Comparison of ENCODE assay signal across 20 cellular contexts in the genomic region with DNA sequence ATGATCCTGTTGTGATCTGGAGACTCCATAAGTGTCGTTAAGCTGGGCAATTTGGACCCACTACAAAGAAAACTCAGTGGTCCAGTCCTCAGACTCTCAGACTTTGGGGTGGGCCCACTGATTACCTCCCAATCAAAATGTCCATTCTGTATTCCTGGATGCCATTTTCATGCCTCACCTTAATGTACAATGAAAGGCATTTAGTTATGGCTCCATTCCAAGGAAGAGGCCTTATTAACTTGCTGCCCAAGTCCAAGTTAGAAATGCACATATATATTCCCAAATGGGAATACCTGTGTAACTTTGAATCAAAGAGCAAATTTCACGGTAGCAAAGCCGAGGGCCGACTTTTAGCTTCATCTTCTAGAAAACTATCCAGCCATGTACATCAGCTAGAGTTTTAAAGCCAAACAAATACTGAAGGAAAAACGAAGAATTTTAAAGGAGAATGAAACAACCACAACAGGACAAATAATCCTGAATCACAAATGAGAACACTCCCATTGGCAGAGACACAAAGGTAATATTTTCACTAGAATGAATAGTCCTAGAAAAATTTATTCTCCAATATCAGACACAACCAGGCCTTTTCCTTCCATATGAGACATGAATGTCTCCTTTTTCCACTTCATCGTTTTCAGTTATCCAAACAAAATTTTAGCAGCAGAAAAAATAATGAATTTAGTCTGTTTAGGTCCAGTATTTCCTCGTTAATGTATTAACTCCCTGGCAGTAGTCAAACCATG.
DNase-seq lines count a peak whose midpoint lies in the region; ATAC-seq and TF ChIP-seq lines count a peak whose summit lies in the region.
"Had no signal": no experiment of that assay in that cellular context is flagged by ENCODE, and none has a peak within 500 bp of the region (broad histone marks: within the 10 kb centered on the region; RNA-seq: fewer than 3 reads in every experiment).

No MANE protein-coding gene starts in this region.

- peak; percentile 61 for DNase-seq in HS-5 (ENCODE audit: low read depth)
- DNase-seq in astrocyte of the cerebellum (ENCODE audit: low read depth) = peak; percentile 26
- DNase-seq in glomerular visceral epithelial cell (ENCODE audit: extremely low spot score) = peak; percentile 49
- no peak for DNase-seq in thoracic aorta (ENCODE audit: low spot score)
- no peak for DNase-seq in OCI-M1 (lab: John Stamatoyannopoulos, UW)
- no peak for DNase-seq in substantia nigra (lab: John Stamatoyannopoulos, UW)
- DNase-seq: activated CD4-positive, alpha-beta memory T cell treated with anti-CD3 and anti-CD28 coated beads, Interleukin-2, amount 10 ng/mL, durations not matched to agents 7 days and 5 days; activated naive CD8-positive, alpha-beta T cell treated with anti-CD3 and anti-CD28 coated beads, Interleukin-2, amount 10 ng/mL, durations not matched to agents 7 days and 5 days; DMS79; heart left ventricle; islet precursor cell; NCI-H2081; NCI-H526 treated with DMSO at 0.1 percent for 48 hours; stimulated activated CD4-positive, alpha-beta T cell treated with anti-CD3 and anti-CD28 coated beads, Interleukin-4, amount 100 ng/mL, for 24 hours; stimulated activated CD8-positive, alpha-beta memory T cell treated with anti-CD3 and anti-CD28 coated beads, Interleukin-4, amount 100 ng/mL, for 48 hours; SW 1271; tibial artery had no signal

- TF ChIP-seq CTCF in astrocyte of the cerebellum (IDR thresholded peaks at IDR 0.05; ENCODE audit: low read depth, low read length, missing control alignments) = no peak
- no peak for TF ChIP-seq CTCF in thoracic aorta (IDR thresholded peaks at IDR 0.05)

- H3K4me3 ChIP-seq in astrocyte of the cerebellum (ENCODE audit: low read depth, low read length) (no peak overlapping the region), thoracic aorta (no peak overlapping the region)
- H3K4me3 ChIP-seq: heart left ventricle, tibial artery had no signal

- H3K36me3 ChIP-seq in thoracic aorta = no peaks in the 10 kb centered on the region
- H3K36me3 ChIP-seq: heart left ventricle, tibial artery had no signal

- H3K9me3 ChIP-seq in thoracic aorta = no peaks in the 10 kb centered on the region
- H3K9me3 ChIP-seq: tibial artery had no signal

- ATAC-seq in thoracic aorta (ENCODE audit: insufficient number of reproducible peaks, low FRiP score, low read depth) (no peak), GM19324 (IDR thresholded peaks at IDR 0.05; ENCODE audit: low FRiP score, unreplicated experiment) (no peak)
- ATAC-seq: heart left ventricle had no signal

- peaks cover 0 to 29% of the 10 kb centered on the region in 2 donors for H3K4me1 ChIP-seq in thoracic aorta (ENCODE audit: control insufficient read depth in 1 of 2, low read depth in 2 of 2)
- H3K4me1 ChIP-seq: heart left ventricle had no signal

- no peaks in the 10 kb centered on the region for H3K27me3 ChIP-seq in thoracic aorta (replicated peaks; ENCODE audit: insufficient read depth)
- H3K27me3 ChIP-seq: heart left ventricle, tibial artery had no signal

- H3K27ac ChIP-seq in thoracic aorta (peak overlapping the region; percentile 22 to 34), substantia nigra (ENCODE audit: low read depth, low read length, poor library complexity, severe bottlenecking) (no peak overlapping the region)
- H3K27ac ChIP-seq: C4-2B, heart left ventricle, tibial artery, VCaP had no signal

- in situ Hi-C loops in astrocyte of the cerebellum (cut with HindIII; ENCODE audit: low sequenced_read_pairs) = no loop called here

Comparison
In these comparisons a context has a peak if more than half of its experiments do, and no peak if none do; other contexts are left out.
1. DNase-seq: peak in HS-5 (single experiment), astrocyte of the cerebellum (single experiment) and glomerular visceral epithelial cell (single experiment); none in thoracic aorta (single experiment), OCI-M1 (single experiment) and substantia nigra (0 of 49).